In genomic region chr1:94754101-94754500, GRCh38 we compare ENCODE assay signal across 15 cellular contexts.
DNase-seq lines count a peak whose midpoint lies in the region; ATAC-seq and TF ChIP-seq lines count a peak whose summit lies in the region.
"Had no signal": no experiment of that assay in that cellular context is flagged by ENCODE, and none has a peak within 500 bp of the region (broad histone marks: within the 10 kb centered on the region; RNA-seq: fewer than 3 reads in every experiment).

No MANE protein-coding gene starts in this region.

- no peak overlapping the region for H2BK12ac ChIP-seq in H9 (ENCODE audit: insufficient read length, low read depth, low read length)

- no peak overlapping the region for H3K56ac ChIP-seq in H9 (ENCODE audit: insufficient read length, low read depth, low read length)

- H3K4me3 Mint-ChIP-seq in mesothelial cell of epicardium (no peak overlapping the region), H9 (no peak overlapping the region)
- H3K4me3 Mint-ChIP-seq in activated naive CD4-positive, alpha-beta T cell treated with anti-CD3 and anti-CD28 coated beads for 36 hours: no peak overlapping the region
- H3K4me3 Mint-ChIP-seq: CD8-positive, alpha-beta memory T cell had no signal

- no peak for TF ChIP-seq EP300 in upper lobe of left lung (IDR thresholded peaks at IDR 0.05)

- no peak for TF ChIP-seq POLR2A in upper lobe of left lung (IDR thresholded peaks at IDR 0.05)

- H3K27ac ChIP-seq in left ventricle myocardium inferior (replicated peaks) (peak overlapping the region; percentile 89), fibroblast of lung (ENCODE audit: insufficient read depth, low read length) (peak overlapping the region; percentile 59), upper lobe of left lung (peak overlapping the region in 3 of 4 donors; percentile 13 to 71 (median 65)), H9 (ENCODE audit: insufficient read length, low read depth, low read length) (no peak overlapping the region)
- H3K27ac ChIP-seq: BLaER1 treated with 17β-estradiol and CSF1 and Interleukin-3, amounts not matched to agents 10 nM and 100 nM had no signal

- CTCF ChIA-PET in activated naive CD4-positive, alpha-beta T cell treated with anti-CD3 and anti-CD28 coated beads for 36 hours (lab: Charles Lee): no interaction called here

- H4K91ac ChIP-seq in H9 (ENCODE audit: insufficient read length, low read depth, low read length): no peak overlapping the region

- no peak overlapping the region for H3K14ac ChIP-seq in H9 (ENCODE audit: insufficient read depth, low read length)

- H3K9ac ChIP-seq in fibroblast of lung (ENCODE audit: insufficient read depth, low read length) (no peak overlapping the region), H9 (ENCODE audit: extremely low read depth, insufficient read length, low read length) (no peak overlapping the region)
- H3K9ac ChIP-seq: BLaER1 treated with 17β-estradiol and CSF1 and Interleukin-3, amounts not matched to agents 10 nM and 100 nM had no signal

- H3K23ac ChIP-seq in H9 (ENCODE audit: insufficient read length, low read depth, low read length): no peak overlapping the region

- H3K23me2 ChIP-seq in H9 (ENCODE audit: insufficient read length, low read depth, low read length, poor library complexity, severe bottlenecking): no peaks in the 10 kb centered on the region

- no peaks in the 10 kb centered on the region for H3K79me2 ChIP-seq in fibroblast of lung (ENCODE audit: control insufficient read depth, insufficient read depth, low read length)
- H3K79me2 ChIP-seq in H9 (ENCODE audit: insufficient read depth, low read length): no peaks in the 10 kb centered on the region

- no peaks in the 10 kb centered on the region for H4K20me1 ChIP-seq in fibroblast of lung (ENCODE audit: control insufficient read depth, extremely low read depth, insufficient read depth, low read length)
- no peaks in the 10 kb centered on the region for H4K20me1 ChIP-seq in H9 (ENCODE audit: control insufficient read depth, insufficient read depth, insufficient read length)
- H4K20me1 ChIP-seq: BLaER1 treated with 17β-estradiol and CSF1 and Interleukin-3, amounts not matched to agents 10 nM and 100 nM had no signal

- no peak for DNase-seq in left ventricle myocardium inferior
- no peak for DNase-seq in left ventricle myocardium superior
- no peak for DNase-seq in fibroblast of lung (ENCODE audit: low read depth in 2 of 2)
- DNase-seq in mesothelial cell of epicardium (ENCODE audit: low spot score in 2 of 2, unreplicated experiment in 2 of 2): no peak
- no peak for DNase-seq in upper lobe of left lung
- DNase-seq in NCI-H2081 treated with DMSO at 0.1 percent for 48 hours (lab: John Stamatoyannopoulos, UW): no peak
- no peak for DNase-seq in activated naive CD4-positive, alpha-beta T cell treated with anti-CD3 and anti-CD28 coated beads for 36 hours
- DNase-seq in H9: no peak
- DNase-seq: CD8-positive, alpha-beta memory T cell; DMS79; KBM-7; NCI-H1436; NCI-H510A; NCI-H774 had no signal

- WGBS in upper lobe of left lung, 2 donors: 49 to 59% methylated on average over 2 of the region's 2 CpGs
- WGBS in H9 (ENCODE audit: extremely low coverage, insufficient read length, low lambda C conversion rate): no CpG with 5 or more reads among the region's 2 CpGs

- intact Hi-C loops in left ventricle myocardium inferior (cut with micrococcal nuclease) (no loop called here), left ventricle myocardium superior (cut with micrococcal nuclease) (no loop called here)
- intact Hi-C loops in activated naive CD4-positive, alpha-beta T cell treated with anti-CD3 and anti-CD28 coated beads for 36 hours (cut with micrococcal nuclease): no loop called here

- H3K9me3 ChIP-seq in left ventricle myocardium inferior (replicated peaks): peaks cover 11% of the 10 kb centered on the region
- H3K9me3 ChIP-seq in fibroblast of lung (ENCODE audit: control insufficient read depth, insufficient read depth, low read depth, low read length): no peaks in the 10 kb centered on the region
- peaks cover 0 to 4% (median 0%) of the 10 kb centered on the region in 4 donors for H3K9me3 ChIP-seq in upper lobe of left lung
- no peaks in the 10 kb centered on the region for H3K9me3 ChIP-seq in H9 (ENCODE audit: control insufficient read depth, low read depth, low read length)

- H3K4me1 ChIP-seq in left ventricle myocardium inferior (peaks cover 46% of the 10 kb centered on the region), fibroblast of lung (ENCODE audit: control insufficient read depth, extremely low read depth, insufficient read depth, low read length) (peaks cover 27% of the 10 kb centered on the region), upper lobe of left lung (peaks cover 8 to 20% (median 19%) of the 10 kb centered on the region in 4 donors), H9 (ENCODE audit: insufficient read depth, low read length) (peaks cover 3% of the 10 kb centered on the region; the same call in 1 of the 2 replicates)

- H4K8ac ChIP-seq in H9 (replicated peaks; ENCODE audit: insufficient read length, low read depth, low read length): no peak overlapping the region

- peak overlapping the region; percentile 1 for H3K4me3 ChIP-seq in left ventricle myocardium inferior
- no peak overlapping the region for H3K4me3 ChIP-seq in fibroblast of lung (replicated peaks in 1 of 4; ENCODE audit: control extremely low read depth in 1 of 4, insufficient read depth in 1 of 4, low read depth in 3 of 4, low read length in 4 of 4)
- no peak overlapping the region for H3K4me3 ChIP-seq in upper lobe of left lung
- H3K4me3 ChIP-seq: BLaER1 treated with 17β-estradiol and CSF1 and Interleukin-3, amounts not matched to agents 10 nM and 100 nM had no signal

- no peak overlapping the region for H3T11ph ChIP-seq in H9 (ENCODE audit: low read length)

- H2BK15ac ChIP-seq in H9 (ENCODE audit: low read depth, low read length): no peak overlapping the region

- peak overlapping the region; percentile 73 for H3K27ac Mint-ChIP-seq in mesothelial cell of epicardium
- H3K27ac Mint-ChIP-seq in activated naive CD4-positive, alpha-beta T cell treated with anti-CD3 and anti-CD28 coated beads for 36 hours: no peak overlapping the region
- H3K27ac Mint-ChIP-seq in H9: no peak overlapping the region
- H3K27ac Mint-ChIP-seq: CD8-positive, alpha-beta memory T cell had no signal

- H3K27me3 Mint-ChIP-seq in mesothelial cell of epicardium (ENCODE audit: low read depth): no peaks in the 10 kb centered on the region
- peaks cover 17% of the 10 kb centered on the region for H3K27me3 Mint-ChIP-seq in activated naive CD4-positive, alpha-beta T cell treated with anti-CD3 and anti-CD28 coated beads for 36 hours (ENCODE audit: low read depth)
- no peaks in the 10 kb centered on the region; the same call in 1 of the 2 replicates for H3K27me3 Mint-ChIP-seq in H9 (ENCODE audit: low read depth)

- H3K4ac ChIP-seq in H9 (ENCODE audit: low read depth, low read length): no peak overlapping the region

- no peak overlapping the region for H2BK120ac ChIP-seq in H9 (ENCODE audit: low read depth, low read length, poor library complexity, severe bottlenecking)

- TF ChIP-seq CTCF in left ventricle myocardium inferior (IDR thresholded peaks at IDR 0.05; ENCODE audit: borderline replicate concordance) (no peak), fibroblast of lung (conservative IDR thresholded peaks at IDR 0.05 in 1 of 2, IDR thresholded peaks at IDR 0.05 in 1 of 2; ENCODE audit: low read depth in 1 of 2, low read length in 2 of 2) (no peak), mesothelial cell of epicardium (IDR thresholded peaks at IDR 0.05; ENCODE audit: unreplicated experiment) (no peak), upper lobe of left lung (IDR thresholded peaks at IDR 0.05) (no peak), H9 (conservative IDR thresholded peaks at IDR 0.05) (no peak)

- H2AK5ac ChIP-seq in H9 (ENCODE audit: insufficient read length, low read length): no peak overlapping the region

- H4K5ac ChIP-seq in H9 (ENCODE audit: insufficient read length, low read depth, low read length): no peak overlapping the region

- H3K9me3 Mint-ChIP-seq in mesothelial cell of epicardium (peaks cover 8% of the 10 kb centered on the region), H9 (peaks cover 5 to 9% of the 10 kb centered on the region in 2 experiments; a peak in 3 of 5 replicates)
- H3K9me3 Mint-ChIP-seq in activated naive CD4-positive, alpha-beta T cell treated with anti-CD3 and anti-CD28 coated beads for 36 hours: peaks cover under 1% of the 10 kb centered on the region

- no peak overlapping the region for H2BK20ac ChIP-seq in H9 (ENCODE audit: low read depth, low read length, poor library complexity, severe bottlenecking)

- H3K79me1 ChIP-seq in H9 (ENCODE audit: insufficient read depth, low read depth, low read length, poor library complexity, severe bottlenecking): no peaks in the 10 kb centered on the region

- H3K4me1 Mint-ChIP-seq in mesothelial cell of epicardium (peaks cover 29% of the 10 kb centered on the region), H9 (peaks cover 30 to 34% of the 10 kb centered on the region in 2 experiments)
- peaks cover 2% of the 10 kb centered on the region for H3K4me1 Mint-ChIP-seq in activated naive CD4-positive, alpha-beta T cell treated with anti-CD3 and anti-CD28 coated beads for 36 hours (ENCODE audit: low read depth)

- peaks cover 9% of the 10 kb centered on the region for H3K36me3 Mint-ChIP-seq in mesothelial cell of epicardium
- H3K36me3 Mint-ChIP-seq in activated naive CD4-positive, alpha-beta T cell treated with anti-CD3 and anti-CD28 coated beads for 36 hours (ENCODE audit: low read depth): no peaks in the 10 kb centered on the region
- peaks cover 0 to 5% (median 5%) of the 10 kb centered on the region in 3 experiments; a peak in 4 of 7 replicates for H3K36me3 Mint-ChIP-seq in H9 (ENCODE audit: insufficient read depth in 1 of 3, low read depth in 3 of 3)

- no peak overlapping the region for H2AFZ ChIP-seq in fibroblast of lung (ENCODE audit: low read length)
- no peak overlapping the region for H2AFZ ChIP-seq in H9 (ENCODE audit: low read length)

- no peak overlapping the region for H3K4me2 ChIP-seq in fibroblast of lung (ENCODE audit: extremely low read depth, insufficient read depth, low read length)
- H3K4me2 ChIP-seq in H9 (ENCODE audit: insufficient read depth, insufficient read length, low read length): no peak overlapping the region

- ATAC-seq in left ventricle myocardium superior (no peak), upper lobe of left lung (ENCODE audit: low FRiP score in 2 of 2) (no peak)

- no peak overlapping the region for H2BK5ac ChIP-seq in H9 (ENCODE audit: insufficient read length, low read length)

- H3K27me3 ChIP-seq in left ventricle myocardium inferior (ENCODE audit: low read depth): no peaks in the 10 kb centered on the region
- no peaks in the 10 kb centered on the region for H3K27me3 ChIP-seq in fibroblast of lung (ENCODE audit: control insufficient read depth, insufficient read depth, low read length)
- H3K27me3 ChIP-seq in upper lobe of left lung: no peaks in the 10 kb centered on the region
- H3K27me3 ChIP-seq in H9 (ENCODE audit: insufficient read depth, low read length): no peaks in the 10 kb centered on the region
- H3K27me3 ChIP-seq: BLaER1 treated with 17β-estradiol and CSF1 and Interleukin-3, amounts not matched to agents 10 nM and 100 nM had no signal

- no peak overlapping the region for H3K18ac ChIP-seq in H9 (ENCODE audit: insufficient read length, low read depth, low read length)

- H3K36me3 ChIP-seq in left ventricle myocardium inferior: no peaks in the 10 kb centered on the region
- H3K36me3 ChIP-seq in fibroblast of lung (ENCODE audit: control insufficient read depth, insufficient read depth, low read length): no peaks in the 10 kb centered on the region
- no peaks in the 10 kb centered on the region for H3K36me3 ChIP-seq in upper lobe of left lung
- H3K36me3 ChIP-seq: BLaER1 treated with 17β-estradiol and CSF1 and Interleukin-3, amounts not matched to agents 10 nM and 100 nM had no signal
